Comparison of ENCODE assay signal across 9 cellular contexts in the genomic region with DNA sequence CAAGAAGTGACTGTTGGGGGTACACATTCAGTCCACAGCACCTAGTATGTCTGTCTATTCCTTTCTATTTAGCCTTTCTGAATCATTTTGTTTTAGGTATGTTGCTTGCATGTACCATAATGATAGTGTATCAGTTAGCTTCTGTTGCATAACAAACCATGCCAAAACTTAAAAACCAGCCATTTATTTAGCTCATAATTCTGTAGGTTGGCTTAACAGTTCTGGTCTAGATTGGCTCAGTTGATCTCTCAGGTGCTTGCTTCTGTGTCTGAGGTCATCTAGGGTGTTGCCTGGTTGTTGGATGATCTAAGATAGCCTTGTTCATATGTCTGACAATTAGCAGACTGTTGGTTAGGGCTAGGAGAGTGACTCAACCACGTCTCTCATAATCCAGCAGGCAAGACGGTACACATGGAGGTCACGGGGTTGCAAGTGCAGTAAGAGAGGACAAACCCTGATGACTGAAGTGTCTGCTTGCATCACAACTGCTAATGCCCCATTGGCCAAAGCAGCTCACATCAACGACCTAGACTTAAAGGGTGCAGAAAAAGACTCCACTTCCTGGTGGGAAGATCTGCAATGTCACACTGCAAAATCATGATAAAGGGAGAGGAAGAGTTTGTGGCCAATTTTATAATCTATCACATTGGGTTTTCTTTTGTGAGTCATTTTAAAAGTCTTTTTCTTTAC. TPM values are rescaled to one million over a fixed set of nuclear protein-coding genes. Genes with fewer than 3 reads are reported as not detected.
DNase-seq lines count a peak whose midpoint lies in the region; ATAC-seq and TF ChIP-seq lines count a peak whose summit lies in the region.
"Had no signal": no experiment of that assay in that cellular context is flagged by ENCODE, and none has a peak within 500 bp of the region (broad histone marks: within the 10 kb centered on the region; RNA-seq: fewer than 3 reads in every experiment).

No MANE protein-coding gene starts in this region.

- intact Hi-C loops in CD4-positive, alpha-beta T cell (cut with DNase I, micrococcal nuclease), result loop anchor here in 1 of 2 experiments (10.0 kb wide), 1 partner anchor 347 kb away; the partner anchor contains the start of gene UBP1

- H3K4me1 Mint-ChIP-seq in CD4-positive, alpha-beta T cell (ENCODE audit: low read depth), result peaks cover 6% of the 10 kb centered on the region
- peaks cover 33% of the 10 kb centered on the region for H3K4me1 Mint-ChIP-seq in HFFc6 (ENCODE audit: low read depth)

- no peaks in the 10 kb centered on the region for H3K9me3 Mint-ChIP-seq in CD4-positive, alpha-beta T cell
- no peaks in the 10 kb centered on the region for H3K9me3 Mint-ChIP-seq in HFFc6
- H3K9me3 Mint-ChIP-seq: IgD-negative memory B cell had no signal

- H3K27ac Mint-ChIP-seq in CD4-positive, alpha-beta T cell, result no peak overlapping the region
- H3K27ac Mint-ChIP-seq in HFFc6, result no peak overlapping the region
- H3K27ac Mint-ChIP-seq: IgD-negative memory B cell had no signal

- no peak overlapping the region for H3K27ac ChIP-seq in CD4-positive, alpha-beta T cell (ENCODE audit: low read depth, low read length)
- H3K27ac ChIP-seq in hepatocyte, result peak overlapping the region; percentile 51

- H3K4me2 ChIP-seq in hepatocyte, result no peak overlapping the region

- H3K4me1 ChIP-seq in hepatocyte (ENCODE audit: insufficient read depth), result no peaks in the 10 kb centered on the region

- H3K27me3 Mint-ChIP-seq in CD4-positive, alpha-beta T cell, result peaks cover 29% of the 10 kb centered on the region
- no peaks in the 10 kb centered on the region; the same call in 1 of the 2 replicates for H3K27me3 Mint-ChIP-seq in HFFc6 (ENCODE audit: insufficient read depth)
- H3K27me3 Mint-ChIP-seq: IgD-negative memory B cell had no signal

- 69% methylated on average over 4 of the region's 4 CpGs for WGBS in hepatocyte (ENCODE audit: low lambda C conversion rate, missing lambda C conversion rate)

- H3K36me3 Mint-ChIP-seq in CD4-positive, alpha-beta T cell (ENCODE audit: low read depth), result no peaks in the 10 kb centered on the region
- H3K36me3 Mint-ChIP-seq in HFFc6 (ENCODE audit: low read depth), result peaks cover 8% of the 10 kb centered on the region

- H3K9me2 ChIP-seq in hepatocyte (replicated peaks; ENCODE audit: insufficient read depth), result no peaks in the 10 kb centered on the region

- H4K20me1 ChIP-seq in hepatocyte (ENCODE audit: insufficient read depth, poor library complexity, severe bottlenecking), result no peaks in the 10 kb centered on the region

- TF ChIP-seq CTCF in CD4-positive, alpha-beta T cell (IDR thresholded peaks at IDR 0.05), result no peak
- TF ChIP-seq CTCF in HFFc6 (IDR thresholded peaks at IDR 0.05), result no peak
- no peak for TF ChIP-seq CTCF in hepatocyte (IDR thresholded peaks at IDR 0.05; ENCODE audit: poor library complexity)

- no peak overlapping the region for H3K4me3 Mint-ChIP-seq in CD4-positive, alpha-beta T cell
- no peak overlapping the region for H3K4me3 Mint-ChIP-seq in HFFc6
- H3K4me3 Mint-ChIP-seq: IgD-negative memory B cell had no signal

- peak; percentile 66 for ATAC-seq in CD4-positive, alpha-beta T cell (ENCODE audit: poor library complexity)
- no peak for ATAC-seq in GM19455 (IDR thresholded peaks at IDR 0.05; ENCODE audit: unreplicated experiment)

- DNase-seq in CD4-positive, alpha-beta T cell, result peak in 1 of 10 experiments; percentile 11
- DNase-seq in HFFc6 (peak; percentile 42), SIG-M5 treated with dmso at 0.1 percent for 504 hours (lab: John Stamatoyannopoulos, UW; ENCODE audit: unreplicated experiment) (peak; percentile 99), hepatocyte (ENCODE audit: low spot score) (peak; percentile 56), NCI-H526 treated with DMSO at 0.1 percent for 48 hours (lab: John Stamatoyannopoulos, UW) (no peak), D341Med (ENCODE audit: low spot score) (no peak), foreskin melanocyte (no peak)

- no peak overlapping the region for H2AFZ ChIP-seq in hepatocyte

- H3K9me3 ChIP-seq in CD4-positive, alpha-beta T cell (ENCODE audit: control insufficient read depth, low read length), result no peaks in the 10 kb centered on the region
- H3K9me3 ChIP-seq in hepatocyte (ENCODE audit: low read depth), result no peaks in the 10 kb centered on the region

- CTCF ChIA-PET in CD4-positive, alpha-beta T cell (lab: Charles Lee), result interaction anchor here (1.2 kb wide), 1 partner anchor 15 kb away, joined by 3 read pairs; no protein-coding TSS in a partner anchor

- no peaks in the 10 kb centered on the region for H3K79me2 ChIP-seq in hepatocyte

- no peak overlapping the region for H3K4me3 ChIP-seq in hepatocyte

- no peaks in the 10 kb centered on the region for H3K27me3 ChIP-seq in CD4-positive, alpha-beta T cell (ENCODE audit: control insufficient read depth, insufficient read depth, low read length)
- no peaks in the 10 kb centered on the region for H3K27me3 ChIP-seq in hepatocyte

- POLR2A ChIA-PET in CD4-positive, alpha-beta T cell (lab: Charles Lee), result no interaction called here

- H3K36me3 ChIP-seq in hepatocyte (replicated peaks; ENCODE audit: insufficient read depth, low read depth), result no peaks in the 10 kb centered on the region

RNA-seq across cellular contexts. Expression of gene PDCD6IP, which starts 6.8 kb away (rescaled TPM):
- 100 to 1,000 TPM; 109 to 112 TPM for total RNA-seq in CD4-positive, alpha-beta T cell
- total RNA-seq in HFFc6 (2021; fragmentation: NEBNext Ultra II Directional; extraction: Animal tissue kit (Norgen Biotek cat#: 25700)), result 100 to 1,000 TPM; 229 to 251 (median 239) TPM
- total RNA-seq in hepatocyte, result 106 and 121 TPM in 2 replicates
- polyA plus RNA-seq in hepatocyte, result 83.6 and 88.2 TPM in 2 replicates

Comparison
In these comparisons a context has a peak if more than half of its experiments do, and no peak if none do; other contexts are left out.
1. DNase-seq: peak in HFFc6 (single experiment), SIG-M5 treated with dmso at 0.1 percent for 504 hours (single experiment) and hepatocyte (single experiment); none in NCI-H526 treated with DMSO at 0.1 percent for 48 hours (single experiment), D341Med (single experiment) and foreskin melanocyte (single experiment).